ENCODE assay signal across 16 cellular contexts in genomic region chr20:35369804-35370203, GRCh38. TPM values are rescaled to one million over a fixed set of nuclear protein-coding genes. Genes with fewer than 3 reads are reported as not detected.
DNase-seq lines count a peak whose midpoint lies in the region; TF ChIP-seq lines count a peak whose summit lies in the region.
"Had no signal": no experiment of that assay in that cellular context is flagged by ENCODE, and none has a peak within 500 bp of the region (broad histone marks: within the 10 kb centered on the region; RNA-seq: fewer than 3 reads in every experiment).

No MANE protein-coding gene starts in this region.

- CTCF ChIA-PET in BJ (lab: Yijun Ruan, JAX) = interaction anchor here (1.2 to 3.3 kb wide), 3 partner anchors 11 to 66 kb away, joined by 3 to 10 read pairs (median 4); no protein-coding TSS in a partner anchor

- no peaks in the 10 kb centered on the region for H3K27me3 ChIP-seq in BJ (ENCODE audit: control insufficient read depth, insufficient read depth, low read length)
- no peaks in the 10 kb centered on the region for H3K27me3 ChIP-seq in MG63
- H3K27me3 ChIP-seq: BLaER1 had no signal

- DNase-seq in BJ (ENCODE audit: low read depth) (peak; percentile 26), MG63 (peak; percentile 28), epithelial cell of esophagus (ENCODE audit: low read depth) (peak; percentile 80), myocyte (ENCODE audit: low read depth) (peak; percentile 94), germinal center (ENCODE audit: low spot score) (no peak), mucosa of gallbladder (ENCODE audit: low spot score) (no peak), dedifferentiated amniotic fluid mesenchymal stem cell (ENCODE audit: extremely low spot score) (no peak), SHP77 treated with DMSO at 0.1 percent for 48 hours (lab: John Stamatoyannopoulos, UW) (no peak)
- DNase-seq: activated CD4-positive, alpha-beta T cell treated with anti-CD3 and anti-CD28 coated beads for 36 hours; immature natural killer cell; Kasumi-1; NCI-H187; NCI-H524; RPMI8226; substantia nigra had no signal

- POLR2A ChIA-PET in BJ (lab: Charles Lee) = no interaction called here

- H3K36me3 ChIP-seq in BJ (ENCODE audit: control insufficient read depth, insufficient read depth, low read length) = no peaks in the 10 kb centered on the region
- peaks cover 69% of the 10 kb centered on the region for H3K36me3 ChIP-seq in MG63

- H3K9me3 ChIP-seq in MG63 = no peaks in the 10 kb centered on the region
- H3K9me3 ChIP-seq: BLaER1 had no signal

- no peak for TF ChIP-seq CTCF in BJ (IDR thresholded peaks at IDR 0.05; ENCODE audit: insufficient read depth, low read depth, low read length)
- no peak for TF ChIP-seq CTCF in epithelial cell of esophagus (IDR thresholded peaks at IDR 0.05; ENCODE audit: insufficient read depth, low read depth, low read length, missing control alignments)

- H3K4me3 ChIP-seq in BJ (ENCODE audit: low read depth, low read length) (no peak overlapping the region), MG63 (no peak overlapping the region), epithelial cell of esophagus (ENCODE audit: low read length) (no peak overlapping the region)
- H3K4me3 ChIP-seq: BLaER1 had no signal

RNA-seq across cellular contexts. Expression of gene UQCC1, which starts 42.0 kb away (rescaled TPM):
- 44.2 and 45.9 TPM in 2 replicates for polyA plus RNA-seq in BJ (2011; rRNA removed)
- 21.8 and 22.3 TPM in 2 replicates for polyA minus RNA-seq in BJ (2011; rRNA and poly(A)+ RNA removed)
- 43.0 and 66.7 TPM in 2 replicates for total RNA-seq in MG63 (2014; rRNA removed; shearing (Covaris generic); ENCODE audit: low replicate concordance)
- 54.8 and 75.1 TPM in 2 replicates for total RNA-seq in myocyte
- 43.6 TPM for polyA plus RNA-seq in myocyte (2012)
- total RNA-seq in mucosa of gallbladder = 48.0 TPM

Comparison
In these comparisons a context has a peak if more than half of its experiments do, and no peak if none do; other contexts are left out.
1. DNase-seq: peak in BJ (single experiment), MG63 (single experiment), epithelial cell of esophagus (single experiment) and myocyte (single experiment); none in germinal center (single experiment), mucosa of gallbladder (single experiment), dedifferentiated amniotic fluid mesenchymal stem cell (single experiment) and SHP77 treated with DMSO at 0.1 percent for 48 hours (single experiment).